Comparison of ENCODE assay signal across 8 cellular contexts in genomic region chr12:67649165-67650126, GRCh38. TPM values are rescaled to one million over a fixed set of nuclear protein-coding genes. Genes with fewer than 3 reads are reported as not detected.
DNase-seq lines count a peak whose midpoint lies in the region; ATAC-seq and TF ChIP-seq lines count a peak whose summit lies in the region.

No MANE protein-coding gene starts in this region.

- peak overlapping the region; percentile 77 to 97 for H3K9ac ChIP-seq in mucosa of rectum (ENCODE audit: low read depth in 1 of 2, low read length in 2 of 2)

- H3K36me3 Mint-ChIP-seq in effector memory CD8-positive, alpha-beta T cell (ENCODE audit: insufficient read depth), result peaks cover 54% of the 10 kb centered on the region

- peaks cover 44 to 54% of the 10 kb centered on the region in 2 donors for H3K4me1 Mint-ChIP-seq in effector memory CD8-positive, alpha-beta T cell (ENCODE audit: low read depth in 2 of 2)

- H3K27me3 ChIP-seq in mucosa of rectum (ENCODE audit: control insufficient read depth in 2 of 2, insufficient read depth in 2 of 2, low read length in 2 of 2), result no peaks in the 10 kb centered on the region
- H3K27me3 ChIP-seq in suprapubic skin, result no peaks in the 10 kb centered on the region

- H3K27ac ChIP-seq in mucosa of rectum (ENCODE audit: low read depth in 2 of 2, low read length in 2 of 2) (peak overlapping the region; percentile 96 to 97), suprapubic skin (peak overlapping the region; percentile 97)

- no peaks in the 10 kb centered on the region for H3K27me3 Mint-ChIP-seq in effector memory CD8-positive, alpha-beta T cell

- peaks cover 14 to 38% of the 10 kb centered on the region in 2 donors for H3K4me1 ChIP-seq in mucosa of rectum (ENCODE audit: control insufficient read depth in 2 of 2, insufficient read depth in 2 of 2, low read length in 2 of 2)
- H3K4me1 ChIP-seq in suprapubic skin, result peaks cover 42% of the 10 kb centered on the region

- ATAC-seq in GM19467 (IDR thresholded peaks at IDR 0.05; ENCODE audit: unreplicated experiment) (peak; percentile 3), HG03571 (IDR thresholded peaks at IDR 0.05; ENCODE audit: unreplicated experiment) (peak; percentile 26)
- ATAC-seq in effector memory CD8-positive, alpha-beta T cell (replicated peaks), result peak; percentile 24

- no peak for TF ChIP-seq CTCF in suprapubic skin (IDR thresholded peaks at IDR 0.05)

- H3K27ac Mint-ChIP-seq in effector memory CD8-positive, alpha-beta T cell, result peak overlapping the region; percentile 93 to 98

- TF ChIP-seq EP300 in suprapubic skin (IDR thresholded peaks at IDR 0.05), result no peak

- DNase-seq in COLO668 (lab: John Stamatoyannopoulos, UW; ENCODE audit: unreplicated experiment), result peak; percentile 70
- peak; percentile 34 for DNase-seq in activated CD4-positive, alpha-beta T cell treated with anti-CD3 and anti-CD28 coated beads, Interleukin-2, amount 50 U/mL, for 1 hour
- peak; percentile 31 to 36 (median 35) for DNase-seq in effector memory CD8-positive, alpha-beta T cell
- peak; percentile 74 to 84 for DNase-seq in suprapubic skin (ENCODE audit: low spot score in 2 of 2)
- DNase-seq in OCI-M2 (lab: John Stamatoyannopoulos, UW; ENCODE audit: unreplicated experiment), result no peak

- no peak for TF ChIP-seq POLR2A in suprapubic skin (IDR thresholded peaks at IDR 0.05)

- under 1% methylated on average over 25 of the region's 112 CpGs for WGBS in suprapubic skin

- H3K4me3 ChIP-seq in mucosa of rectum (ENCODE audit: low read length in 2 of 2), result peak overlapping the region; percentile 89 to 91
- peak overlapping the region; percentile 100 for H3K4me3 ChIP-seq in suprapubic skin

- H3K9me3 ChIP-seq in mucosa of rectum (ENCODE audit: control insufficient read depth in 2 of 2, low read length in 2 of 2) (no peaks in the 10 kb centered on the region), suprapubic skin (no peaks in the 10 kb centered on the region)

- no peaks in the 10 kb centered on the region for H3K9me3 Mint-ChIP-seq in effector memory CD8-positive, alpha-beta T cell

- peak overlapping the region; percentile 99 for H3K4me3 Mint-ChIP-seq in effector memory CD8-positive, alpha-beta T cell

- H3K36me3 ChIP-seq in mucosa of rectum (ENCODE audit: control insufficient read depth in 2 of 2, insufficient read depth in 2 of 2, low read length in 2 of 2) (peaks cover 4 to 13% of the 10 kb centered on the region in 2 donors), suprapubic skin (no peaks in the 10 kb centered on the region)

RNA-seq across cellular contexts. Expression of gene DYRK2, which starts 0.9 kb away (rescaled TPM):
- 10 to 100 TPM; 10.4 to 22.3 (median 18.7) TPM for total RNA-seq in suprapubic skin
